8 cellular contexts compared by ENCODE assay signal in the genomic region with DNA sequence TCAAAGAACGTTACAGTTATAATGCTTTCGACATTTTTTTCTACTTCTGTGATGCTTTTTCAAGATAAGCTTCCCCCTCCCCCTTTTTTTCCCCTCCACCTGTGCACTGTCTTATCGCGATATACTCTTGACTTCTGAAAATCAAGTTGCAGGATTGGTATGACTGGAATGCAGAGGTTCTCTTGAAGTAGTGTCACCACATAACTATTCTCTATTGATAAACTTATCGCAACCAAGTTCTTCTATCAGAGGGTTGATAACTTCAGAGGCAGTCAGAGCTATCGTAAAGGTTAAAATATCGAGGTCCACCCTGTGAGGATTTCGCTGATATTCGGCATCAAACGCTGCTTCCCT. TPM values are rescaled to one million over a fixed set of nuclear protein-coding genes. Genes with fewer than 3 reads are reported as not detected.
DNase-seq lines count a peak whose midpoint lies in the region; ATAC-seq and TF ChIP-seq lines count a peak whose summit lies in the region.

No MANE protein-coding gene starts in this region.

- H3K4me3 Mint-ChIP-seq in endothelial cell (ENCODE audit: unreplicated experiment), result peak overlapping the region; percentile 96

- peaks cover 25% of the 10 kb centered on the region for H3K79me2 ChIP-seq in osteoblast (ENCODE audit: insufficient read depth, low read length)

- TF ChIP-seq POLR2A in Peyer's patch (IDR thresholded peaks at IDR 0.05), result no peak

- peak overlapping the region; percentile 80 for H2AFZ ChIP-seq in osteoblast (ENCODE audit: low read length)

- H3K36me3 ChIP-seq in Peyer's patch (no peaks in the 10 kb centered on the region), osteoblast (ENCODE audit: insufficient read depth, low read length) (no peaks in the 10 kb centered on the region)

- no peaks in the 10 kb centered on the region for H3K9me3 ChIP-seq in Peyer's patch
- H3K9me3 ChIP-seq in osteoblast (ENCODE audit: low read depth, low read length), result no peaks in the 10 kb centered on the region

- peaks cover 7% of the 10 kb centered on the region for H4K20me1 ChIP-seq in osteoblast (ENCODE audit: insufficient read depth, low read length)

- TF ChIP-seq CTCF in Peyer's patch (IDR thresholded peaks at IDR 0.05) (no peak), endothelial cell (IDR thresholded peaks at IDR 0.05; ENCODE audit: unreplicated experiment) (no peak), osteoblast (IDR thresholded peaks at IDR 0.05; ENCODE audit: extremely low read depth, low read depth, low read length) (no peak)

- peak; percentile 14 for ATAC-seq in GM21367 (IDR thresholded peaks at IDR 0.05; ENCODE audit: unreplicated experiment)

- H3K4me3 ChIP-seq in Peyer's patch (peak overlapping the region; percentile 70 to 95 (median 86)), osteoblast (ENCODE audit: insufficient read depth, low read length) (peak overlapping the region; percentile 89)

- no peak for DNase-seq in Peyer's patch
- DNase-seq in endothelial cell (ENCODE audit: low spot score), result no peak
- no peak for DNase-seq in osteoblast (ENCODE audit: insufficient read length, low spot score, missing footprints)
- no peak for DNase-seq in nucleus accumbens (lab: John Stamatoyannopoulos, UW)
- DNase-seq in islet precursor cell, result no peak
- DNase-seq in SKM-1 (lab: John Stamatoyannopoulos, UW; ENCODE audit: unreplicated experiment), result no peak
- no peak for DNase-seq in NCI-H2227 (lab: John Stamatoyannopoulos, UW; ENCODE audit: unreplicated experiment)

- peak overlapping the region; percentile 88 for H3K4me2 ChIP-seq in osteoblast (ENCODE audit: insufficient read depth, low read length)

- H3K27ac ChIP-seq in Peyer's patch (peak overlapping the region; percentile 89 to 96 (median 95)), osteoblast (ENCODE audit: low read depth, low read length) (peak overlapping the region; percentile 84)

- H3K9me3 Mint-ChIP-seq in endothelial cell (ENCODE audit: unreplicated experiment), result no peaks in the 10 kb centered on the region

- H3K4me1 ChIP-seq in Peyer's patch (peaks cover 0 to 15% (median 0%) of the 10 kb centered on the region in 4 donors), osteoblast (ENCODE audit: insufficient read depth, low read length) (peaks cover 10% of the 10 kb centered on the region)

- no peaks in the 10 kb centered on the region for H3K27me3 ChIP-seq in Peyer's patch
- H3K27me3 ChIP-seq in osteoblast (ENCODE audit: insufficient read depth, low read length), result no peaks in the 10 kb centered on the region

- H3K27me3 Mint-ChIP-seq in endothelial cell (ENCODE audit: unreplicated experiment), result peaks cover 11% of the 10 kb centered on the region

- H3K27ac Mint-ChIP-seq in endothelial cell (ENCODE audit: unreplicated experiment), result peak overlapping the region; percentile 94

- H3K36me3 Mint-ChIP-seq in endothelial cell (ENCODE audit: low read depth, unreplicated experiment), result peaks cover 5% of the 10 kb centered on the region

- peaks cover 35% of the 10 kb centered on the region for H3K4me1 Mint-ChIP-seq in endothelial cell (ENCODE audit: unreplicated experiment)

RNA-seq across cellular contexts. Expression of a gene that starts 0.8 kb away (rescaled TPM):
- total RNA-seq in Peyer's patch, result 10 to 100 TPM in 1 of 4 donors, 1 to 10 TPM in 3; 7.1 to 12.4 (median 8.8) TPM
- total RNA-seq in endothelial cell (ENCODE audit: unreplicated experiment), result 19.6 TPM
- total RNA-seq in osteoblast, result 8.3 TPM in 2 replicates

RNA-seq across cellular contexts. Expression of a gene that starts 6.5 kb away (rescaled TPM):
- 1 to 10 TPM in 2 of 4 donors, under 1 TPM in 1, not detected in 1; 0.35 to 1.7 (median 1.1) TPM for total RNA-seq in Peyer's patch
- total RNA-seq in endothelial cell (ENCODE audit: unreplicated experiment), result 3.2 TPM
- total RNA-seq in osteoblast, result 4.7 and 5.1 TPM in 2 replicates

RNA-seq across cellular contexts. Expression of a gene that starts 24.2 kb away (rescaled TPM):
- total RNA-seq in Peyer's patch (not detected), endothelial cell (ENCODE audit: unreplicated experiment) (2.9 TPM), osteoblast (not detected in 2 replicates)

RNA-seq across cellular contexts. Expression of a gene that starts 40.4 kb away (rescaled TPM):
- total RNA-seq in Peyer's patch, result under 1 TPM in 2 of 4 donors, not detected in 2; 0.47 to 0.67 TPM
- total RNA-seq in endothelial cell (ENCODE audit: unreplicated experiment), result 42.7 TPM
- total RNA-seq in osteoblast, result under 0.01 TPM in 1 of 2 replicates, not detected in the other

RNA-seq across cellular contexts. Expression of a gene that starts 58.5 kb away (rescaled TPM):
- total RNA-seq in Peyer's patch, result 10 to 100 TPM; 25.4 to 61.1 (median 33.2) TPM
- 86.2 TPM for total RNA-seq in endothelial cell (ENCODE audit: unreplicated experiment)
- 29.8 and 36.9 TPM in 2 replicates for total RNA-seq in osteoblast
